ENCODE assay signal across 14 cellular contexts in the genomic region with DNA sequence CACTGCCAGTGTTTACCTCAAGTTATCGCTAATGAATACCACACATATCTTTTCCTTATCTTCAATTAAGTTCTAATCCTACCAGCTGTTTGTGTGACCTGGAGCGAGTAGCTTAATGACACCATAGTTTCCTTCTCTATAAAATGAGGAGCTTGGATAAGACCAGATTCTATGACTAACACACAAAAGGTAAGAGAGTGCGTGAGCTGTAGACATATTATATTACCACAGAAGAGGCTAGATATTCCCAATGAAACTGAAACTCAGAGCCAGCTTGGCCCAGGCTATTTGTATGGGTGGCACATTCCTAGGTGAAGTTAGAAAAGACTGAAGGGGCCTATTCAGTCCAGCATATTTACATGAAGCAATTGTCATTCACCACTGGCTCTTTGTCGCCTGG. TPM values are rescaled to one million over a fixed set of nuclear protein-coding genes. Genes with fewer than 3 reads are reported as not detected.
DNase-seq lines count a peak whose midpoint lies in the region; ATAC-seq and TF ChIP-seq lines count a peak whose summit lies in the region.
"Had no signal": no experiment of that assay in that cellular context is flagged by ENCODE, and none has a peak within 500 bp of the region (broad histone marks: within the 10 kb centered on the region; RNA-seq: fewer than 3 reads in every experiment).

No MANE protein-coding gene starts in this region.

- intact Hi-C loops in heart left ventricle (cut with DNase I) (loop anchor here in 3 of 10 donors (5.0 to 10.0 kb wide), 3 partner anchors 33 to 86 kb away; a partner anchor contains a TSS), cardiac septum (cut with DNase I) (loop anchor here (5.0 kb wide), 1 partner anchor 38 kb away; no protein-coding TSS in a partner anchor)

- peaks cover 0 to 25% (median 7%) of the 10 kb centered on the region in 12 donors for H3K4me1 ChIP-seq in heart left ventricle
- H3K4me1 ChIP-seq: breast epithelium, pancreas had no signal

- H3K27me3 ChIP-seq in heart left ventricle, result no peaks in the 10 kb centered on the region
- H3K27me3 ChIP-seq: breast epithelium, pancreas had no signal

- TF ChIP-seq CTCF in heart left ventricle (IDR thresholded peaks at IDR 0.05), result no peak
- TF ChIP-seq CTCF in epithelial cell of esophagus (IDR thresholded peaks at IDR 0.05; ENCODE audit: insufficient read depth, low read depth, low read length, missing control alignments), result no peak

- DNase-seq in heart left ventricle (no peak), cardiac septum (ENCODE audit: low spot score) (no peak), epithelial cell of esophagus (ENCODE audit: low read depth) (peak; percentile 46), myocyte (ENCODE audit: low read depth) (peak; percentile 63), LoVo (ENCODE audit: low spot score) (no peak), kidney glomerular epithelial cell (lab: John Stamatoyannopoulos, UW) (no peak)
- DNase-seq: activated B cell treated with CpG ODN at 0.5 μM for 24 hours, DND-41, NCI-H2227 treated with DMSO at 0.1 percent for 48 hours, pancreas had no signal

- H3K27ac ChIP-seq in heart left ventricle, result peak overlapping the region in 11 of 12 donors; percentile 71 to 94 (median 87)
- H3K27ac ChIP-seq: breast epithelium, pancreas had no signal

- ATAC-seq in heart left ventricle, result peak in 1 of 4 donors; percentile 12
- ATAC-seq in GM18907 (IDR thresholded peaks at IDR 0.05; ENCODE audit: unreplicated experiment), result no peak
- no peak for ATAC-seq in GM21786 (IDR thresholded peaks at IDR 0.05; ENCODE audit: unreplicated experiment)

- TF ChIP-seq POLR2A in heart left ventricle (IDR thresholded peaks at IDR 0.05), result no peak

- no peaks in the 10 kb centered on the region for H3K36me3 ChIP-seq in heart left ventricle
- H3K36me3 ChIP-seq: breast epithelium, pancreas had no signal

- H3K9me3 ChIP-seq in heart left ventricle, result no peaks in the 10 kb centered on the region
- H3K9me3 ChIP-seq: breast epithelium, pancreas had no signal

- H3K4me3 ChIP-seq in heart left ventricle, result no peak overlapping the region
- H3K4me3 ChIP-seq in epithelial cell of esophagus (ENCODE audit: low read length), result no peak overlapping the region
- H3K4me3 ChIP-seq: breast epithelium, pancreas had no signal

- WGBS in heart left ventricle, 4 donors, result 42 to 56% (median 55%) methylated on average over 4 of the region's 4 CpGs

RNA-seq across cellular contexts. Expression of a gene that starts 30.2 kb away (rescaled TPM):
- total RNA-seq in heart left ventricle (1 to 10 TPM; 1.5 to 7.7 (median 3.2) TPM), cardiac septum (3.8 TPM), myocyte (1,422 and 1,483 TPM in 2 replicates)
- polyA plus RNA-seq in heart left ventricle, result 1 to 10 TPM; 1.0 to 2.0 TPM
- polyA plus RNA-seq in myocyte (2012), result 340 TPM
- total RNA-seq: activated B cell treated with CpG ODN at 0.5 μM for 24 hours, breast epithelium, pancreas had no signal

RNA-seq across cellular contexts. Expression of a gene that starts 43.4 kb away (rescaled TPM):
- under 1 TPM in 5 of 9 donors, not detected in 4; 0.25 to 0.84 (median 0.64) TPM for total RNA-seq in heart left ventricle
- polyA plus RNA-seq in heart left ventricle, result under 1 TPM; 0.27 to 0.35 TPM
- total RNA-seq in cardiac septum, result 0.22 TPM
- total RNA-seq in myocyte, result 1.3 TPM in 1 of 2 replicates, not detected in the other
- 0.38 TPM for polyA plus RNA-seq in myocyte (2012)
- total RNA-seq: activated B cell treated with CpG ODN at 0.5 μM for 24 hours, lower leg skin had no signal

Comparison
In these comparisons a context has a peak if more than half of its experiments do, and no peak if none do; other contexts are left out.
1. DNase-seq: peak in epithelial cell of esophagus (single experiment) and myocyte (single experiment); none in heart left ventricle (0 of 5), cardiac septum (single experiment), LoVo (single experiment) and kidney glomerular epithelial cell (single experiment).
2. RNA of a gene that starts 30.2 kb away (total RNA-seq): 1,422 to 1,483 TPM in myocyte; 3.8 TPM in cardiac septum (single experiment) and 1.5 to 7.7 TPM in heart left ventricle; every median in the first group is over 100 times any median in the second.